In the genomic region with DNA sequence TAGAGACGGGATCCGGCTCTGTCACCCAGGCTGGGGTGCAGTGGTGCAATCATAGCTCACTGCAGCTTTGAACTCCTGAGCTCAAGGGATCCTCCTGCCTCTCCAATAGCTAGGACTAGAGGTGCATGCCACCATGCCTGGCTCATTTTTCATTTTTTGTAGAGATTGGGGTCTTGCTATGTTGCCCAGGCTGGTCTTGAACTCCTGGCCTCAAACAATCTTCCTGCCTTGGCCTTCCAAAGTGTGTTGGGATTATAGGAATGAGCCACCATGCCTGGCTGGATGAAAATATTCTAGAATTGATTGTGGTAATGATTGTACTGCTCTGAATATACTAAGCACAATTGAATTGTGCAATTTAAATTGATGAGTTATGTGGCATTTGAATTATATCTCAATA, we compare ENCODE assay signal across 37 cellular contexts.
"Had no signal": no experiment of that assay in that cellular context is flagged by ENCODE, and none has a peak within 500 bp of the region (broad histone marks: within the 10 kb centered on the region; RNA-seq: fewer than 3 reads in every experiment).

No MANE protein-coding gene starts in this region.

- H3K9me3 Mint-ChIP-seq: activated CD4-positive, alpha-beta memory T cell treated with anti-CD3 and anti-CD28 coated beads, Interleukin-2, amount 10 ng/mL, durations not matched to agents 7 days and 5 days; activated CD4-positive, alpha-beta T cell treated with anti-CD3 and anti-CD28 coated beads, Interleukin-2, amount 10 ng/mL, durations not matched to agents 7 days and 5 days; activated naive CD4-positive, alpha-beta T cell treated with anti-CD3 and anti-CD28 coated beads, Interleukin-2, amount 10 ng/mL, durations not matched to agents 7 days and 5 days; activated naive CD4-positive, alpha-beta T cell treated with anti-CD3 and anti-CD28 coated beads, Interleukin-2, amount 50 U/mL, for 24 hours; activated naive CD8-positive, alpha-beta T cell treated with anti-CD3 and anti-CD28 coated beads, Interleukin-2, amount 10 ng/mL, durations not matched to agents 7 days and 5 days; activated naive CD8-positive, alpha-beta T cell treated with anti-CD3 and anti-CD28 coated beads, Interleukin-2, amount 50 U/mL, for 24 hours; activated T-cell treated with anti-CD3 and anti-CD28 coated beads, Interleukin-2, amount 50 U/mL, for 24 hours; activated T-helper 2 cell treated with anti-CD3 and anti-CD28 coated beads, Interferon-gamma antibody, Interleukin-2, Interleukin-4, amounts not matched to agents 10 μg/mL and 5 μg/mL and 100 μg/mL, durations not matched to agents 14 hours and 24 hours and 36 hours; central memory CD8-positive, alpha-beta T cell; T-helper 1 cell treated with Interleukin-12 subunit alpha and Interleukin-12 subunit beta and Interleukin-4 antibody, amounts not matched to agents 30 μg/mL and 1 μg/mL, for 36 hours; T-helper 2 cell treated with Interferon-gamma antibody and Interleukin-4, amounts not matched to agents 5 μg/mL and 100 μg/mL, for 36 hours had no signal

- H3K27ac Mint-ChIP-seq: activated CD4-positive, alpha-beta memory T cell treated with anti-CD3 and anti-CD28 coated beads, Interleukin-2, amount 10 ng/mL, durations not matched to agents 7 days and 5 days; activated CD4-positive, alpha-beta T cell treated with anti-CD3 and anti-CD28 coated beads for 36 hours; activated CD4-positive, alpha-beta T cell treated with anti-CD3 and anti-CD28 coated beads, Interleukin-2, amount 10 ng/mL, durations not matched to agents 7 days and 5 days; activated CD8-positive, alpha-beta memory T cell treated with anti-CD3 and anti-CD28 coated beads, Interleukin-2, amount 10 ng/mL, durations not matched to agents 7 days and 5 days; activated CD8-positive, alpha-beta T cell treated with anti-CD3 and anti-CD28 coated beads, Interleukin-2, amount 10 ng/mL, durations not matched to agents 7 days and 5 days; activated naive CD4-positive, alpha-beta T cell treated with anti-CD3 and anti-CD28 coated beads, Interleukin-2, amount 10 ng/mL, durations not matched to agents 7 days and 5 days; activated naive CD4-positive, alpha-beta T cell treated with anti-CD3 and anti-CD28 coated beads, Interleukin-2, amount 50 U/mL, for 24 hours; activated naive CD8-positive, alpha-beta T cell; activated naive CD8-positive, alpha-beta T cell treated with anti-CD3 and anti-CD28 coated beads, Interleukin-2, amount 10 ng/mL, durations not matched to agents 7 days and 5 days; activated naive CD8-positive, alpha-beta T cell treated with anti-CD3 and anti-CD28 coated beads, Interleukin-2, amount 50 U/mL, for 24 hours; activated T-cell treated with anti-CD3 and anti-CD28 coated beads, Interleukin-2, amount 50 U/mL, for 24 hours; activated T-helper 2 cell treated with anti-CD3 and anti-CD28 coated beads, Interferon-gamma antibody, Interleukin-2, Interleukin-4, amounts not matched to agents 10 μg/mL and 5 μg/mL and 100 μg/mL, durations not matched to agents 14 hours and 24 hours and 36 hours; T-helper 1 cell treated with Interleukin-12 subunit alpha and Interleukin-12 subunit beta and Interleukin-4 antibody, amounts not matched to agents 30 μg/mL and 1 μg/mL, for 36 hours; T-helper 2 cell treated with Interferon-gamma antibody and Interleukin-4, amounts not matched to agents 5 μg/mL and 100 μg/mL, for 36 hours had no signal

- H3K9me3 ChIP-seq: ascending aorta had no signal

- DNase-seq: activated CD4-positive, alpha-beta memory T cell treated with anti-CD3 and anti-CD28 coated beads, Interleukin-2, amount 10 ng/mL, durations not matched to agents 7 days and 5 days; activated CD4-positive, alpha-beta T cell treated with anti-CD3 and anti-CD28 coated beads for 1 hour; activated CD4-positive, alpha-beta T cell treated with anti-CD3 and anti-CD28 coated beads for 36 hours; activated CD4-positive, alpha-beta T cell treated with anti-CD3 and anti-CD28 coated beads for 48 hours; activated CD4-positive, alpha-beta T cell treated with anti-CD3 and anti-CD28 coated beads, Interleukin-2, amount 10 ng/mL, durations not matched to agents 7 days and 5 days; activated CD4-positive, alpha-beta T cell treated with anti-CD3 and anti-CD28 coated beads, Interleukin-2, amount 50 U/mL, for 48 hours; activated CD4-positive, CD25-positive, alpha-beta regulatory T cell; activated CD8-positive, alpha-beta memory T cell treated with anti-CD3 and anti-CD28 coated beads for 24 hours; activated CD8-positive, alpha-beta memory T cell treated with anti-CD3 and anti-CD28 coated beads, Interleukin-2, amount 10 ng/mL, durations not matched to agents 7 days and 5 days; activated CD8-positive, alpha-beta memory T cell treated with anti-CD3 and anti-CD28 coated beads, Interleukin-2, amount 50 U/mL, for 48 hours; activated CD8-positive, alpha-beta T cell treated with anti-CD3 and anti-CD28 coated beads, Interleukin-2, amount 10 ng/mL, durations not matched to agents 7 days and 5 days; activated effector memory CD4-positive, alpha-beta T cell treated with Interleukin-2 at 50 U/mL for 16 hours; activated gamma-delta T cell; activated naive CD4-positive, alpha-beta T cell treated with anti-CD3 and anti-CD28 coated beads, Interleukin-2, amount 10 ng/mL, durations not matched to agents 7 days and 5 days; activated naive CD4-positive, alpha-beta T cell treated with Interleukin-2 at 50 U/mL for 16 hours; activated naive CD8-positive, alpha-beta T cell treated with anti-CD3 and anti-CD28 coated beads, Interleukin-2, amount 10 ng/mL, durations not matched to agents 7 days and 5 days; activated naive CD8-positive, alpha-beta T cell treated with anti-CD3 and anti-CD28 coated beads, Interleukin-2, amount 50 U/mL, for 24 hours; activated T-cell treated with anti-CD3 and anti-CD28 coated beads, Interleukin-2, amount 50 U/mL, for 24 hours; activated T-cell treated with anti-CD3 and anti-CD28 coated beads, Interleukin-2, amount 50 U/mL, for 48 hours; amygdala; anterior cingulate cortex; caudate nucleus; cerebellar nuclear complex; T-helper 1 cell; T-helper 2 cell; T-helper 9 cell had no signal

- H3K27me3 Mint-ChIP-seq: activated CD4-positive, alpha-beta memory T cell treated with anti-CD3 and anti-CD28 coated beads, Interleukin-2, amount 10 ng/mL, durations not matched to agents 7 days and 5 days; activated CD4-positive, alpha-beta T cell treated with anti-CD3 and anti-CD28 coated beads for 36 hours; activated CD4-positive, alpha-beta T cell treated with anti-CD3 and anti-CD28 coated beads, Interleukin-2, amount 10 ng/mL, durations not matched to agents 7 days and 5 days; activated CD8-positive, alpha-beta memory T cell treated with anti-CD3 and anti-CD28 coated beads, Interleukin-2, amount 10 ng/mL, durations not matched to agents 7 days and 5 days; activated naive CD4-positive, alpha-beta T cell treated with anti-CD3 and anti-CD28 coated beads, Interleukin-2, amount 10 ng/mL, durations not matched to agents 7 days and 5 days; activated naive CD4-positive, alpha-beta T cell treated with anti-CD3 and anti-CD28 coated beads, Interleukin-2, amount 50 U/mL, for 24 hours; activated naive CD8-positive, alpha-beta T cell; activated naive CD8-positive, alpha-beta T cell treated with anti-CD3 and anti-CD28 coated beads, Interleukin-2, amount 10 ng/mL, durations not matched to agents 7 days and 5 days; activated naive CD8-positive, alpha-beta T cell treated with anti-CD3 and anti-CD28 coated beads, Interleukin-2, amount 50 U/mL, for 24 hours; activated T-cell treated with anti-CD3 and anti-CD28 coated beads, Interleukin-2, amount 50 U/mL, for 24 hours; brain; central memory CD8-positive, alpha-beta T cell had no signal

- ATAC-seq: activated CD4-positive, alpha-beta T cell treated with anti-CD3 and anti-CD28 coated beads for 36 hours; activated CD4-positive, CD25-positive, alpha-beta regulatory T cell treated with anti-CD3 and anti-CD28 coated beads, Interleukin-2, amount 50 U/mL, for 24 hours; activated CD8-positive, alpha-beta memory T cell treated with anti-CD3 and anti-CD28 coated beads, Interleukin-2, amount 10 ng/mL, durations not matched to agents 7 days and 5 days; activated CD8-positive, alpha-beta T cell treated with anti-CD3 and anti-CD28 coated beads, Interleukin-2, amount 10 ng/mL, durations not matched to agents 7 days and 5 days; activated naive CD8-positive, alpha-beta T cell treated with anti-CD3 and anti-CD28 coated beads, Interleukin-2, amount 50 U/mL, for 24 hours had no signal

- H3K36me3 ChIP-seq: ascending aorta, cardiac muscle cell had no signal

- H3K27ac ChIP-seq: ascending aorta, cardiac muscle cell, VCaP had no signal

- H3K4me3 ChIP-seq: ascending aorta, cardiac muscle cell had no signal

- H3K36me3 Mint-ChIP-seq: activated naive CD4-positive, alpha-beta T cell treated with anti-CD3 and anti-CD28 coated beads, Interleukin-2, amount 50 U/mL, for 24 hours had no signal

- H3K4me3 Mint-ChIP-seq: activated CD4-positive, alpha-beta memory T cell treated with anti-CD3 and anti-CD28 coated beads, Interleukin-2, amount 10 ng/mL, durations not matched to agents 7 days and 5 days; activated CD4-positive, alpha-beta T cell treated with anti-CD3 and anti-CD28 coated beads for 36 hours; activated CD4-positive, alpha-beta T cell treated with anti-CD3 and anti-CD28 coated beads, Interleukin-2, amount 10 ng/mL, durations not matched to agents 7 days and 5 days; activated CD8-positive, alpha-beta memory T cell treated with anti-CD3 and anti-CD28 coated beads, Interleukin-2, amount 10 ng/mL, durations not matched to agents 7 days and 5 days; activated CD8-positive, alpha-beta T cell treated with anti-CD3 and anti-CD28 coated beads, Interleukin-2, amount 10 ng/mL, durations not matched to agents 7 days and 5 days; activated naive CD4-positive, alpha-beta T cell treated with anti-CD3 and anti-CD28 coated beads, Interleukin-2, amount 10 ng/mL, durations not matched to agents 7 days and 5 days; activated naive CD4-positive, alpha-beta T cell treated with anti-CD3 and anti-CD28 coated beads, Interleukin-2, amount 50 U/mL, for 24 hours; activated naive CD8-positive, alpha-beta T cell; activated naive CD8-positive, alpha-beta T cell treated with anti-CD3 and anti-CD28 coated beads, Interleukin-2, amount 10 ng/mL, durations not matched to agents 7 days and 5 days; activated naive CD8-positive, alpha-beta T cell treated with anti-CD3 and anti-CD28 coated beads, Interleukin-2, amount 50 U/mL, for 24 hours; activated T-cell treated with anti-CD3 and anti-CD28 coated beads, Interleukin-2, amount 50 U/mL, for 24 hours; brain; central memory CD8-positive, alpha-beta T cell; T-helper 1 cell treated with Interleukin-12 subunit alpha and Interleukin-12 subunit beta and Interleukin-4 antibody, amounts not matched to agents 30 μg/mL and 1 μg/mL, for 36 hours; T-helper 2 cell treated with Interferon-gamma antibody and Interleukin-4, amounts not matched to agents 5 μg/mL and 100 μg/mL, for 36 hours had no signal
